In the genomic region with DNA sequence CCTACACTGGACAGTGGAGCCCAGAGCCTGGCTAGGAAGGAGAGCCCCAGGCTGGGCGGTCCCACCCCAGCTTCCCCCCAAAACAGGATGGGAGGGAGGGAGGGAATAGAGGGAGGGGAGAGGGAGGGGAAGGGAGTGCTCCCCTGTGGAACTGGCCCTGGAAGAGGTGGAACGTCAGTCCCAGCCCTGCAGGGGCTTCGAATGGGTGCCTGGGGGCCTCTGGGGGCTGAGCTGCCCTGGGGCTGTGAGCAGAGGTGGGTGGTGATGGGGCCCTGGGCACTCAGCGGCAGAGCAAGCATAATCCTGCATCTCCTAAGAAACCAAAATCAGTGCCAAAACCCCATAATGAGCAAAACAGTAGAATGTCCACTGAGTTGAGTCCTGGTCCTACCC, we compare ENCODE assay signal across 25 cellular contexts. TPM values are rescaled to one million over a fixed set of nuclear protein-coding genes. Genes with fewer than 3 reads are reported as not detected.
"Had no signal": no experiment of that assay in that cellular context is flagged by ENCODE, and none has a peak within 500 bp of the region (broad histone marks: within the 10 kb centered on the region; RNA-seq: fewer than 3 reads in every experiment).

No MANE protein-coding gene starts in this region.

- DNase-seq: central memory CD4-positive, alpha-beta T cell; dorsolateral prefrontal cortex; effector CD4-positive, alpha-beta T cell; endodermal cell; foreskin fibroblast; hippocampal formation; kidney glomerular epithelial cell; left colon; mesenchymal stem cell; midbrain; naive thymus-derived CD4-positive, alpha-beta T cell; occipital lobe; sigmoid colon; stimulated activated CD4-positive, alpha-beta T cell treated with anti-CD3 and anti-CD28 coated beads, Interleukin-4, amount 100 ng/mL, for 4 hours; stimulated activated naive B cell treated with anti-CD40 and anti-IgM and Interleukin-4, amounts not matched to agents 10 μg/mL and 1 μg/mL and 100 μg/mL, for 72 hours had no signal

- H3K4me3 ChIP-seq: dorsolateral prefrontal cortex, gastrocnemius medialis, heart left ventricle, lung, pancreas, sigmoid colon, thoracic aorta, tibial nerve, upper lobe of left lung had no signal

- H3K36me3 ChIP-seq: gastrocnemius medialis, sigmoid colon, thoracic aorta, tibial nerve, upper lobe of left lung had no signal

- H3K4me1 ChIP-seq: sigmoid colon, tibial nerve had no signal

- ATAC-seq: left colon; naive thymus-derived CD4-positive, alpha-beta T cell; stimulated activated naive B cell treated with anti-CD40 and anti-IgM and Interleukin-4, amounts not matched to agents 10 μg/mL and 1 μg/mL and 100 μg/mL, for 72 hours had no signal

- H3K27me3 ChIP-seq: gastrocnemius medialis, heart left ventricle, pancreas, upper lobe of left lung had no signal

- H3K27ac ChIP-seq: dorsolateral prefrontal cortex, epithelial cell of prostate, pancreas, sigmoid colon, thoracic aorta, tibial nerve, upper lobe of left lung had no signal

- H3K9me3 ChIP-seq: gastrocnemius medialis, heart left ventricle, pancreas, sigmoid colon, thoracic aorta, tibial nerve, upper lobe of left lung had no signal

RNA-seq across cellular contexts. Expression of gene DOK7, which starts 10.8 kb away (rescaled TPM):
- total RNA-seq: glomerular endothelial cell; naive thymus-derived CD4-positive, alpha-beta T cell; occipital lobe had no signal
- polyA plus RNA-seq: naive thymus-derived CD4-positive, alpha-beta T cell had no signal

RNA-seq across cellular contexts. Expression of gene HGFAC, which starts 32.2 kb away (rescaled TPM):
- total RNA-seq: esophagus mucosa, left colon, tibial nerve had no signal
- polyA plus RNA-seq: naive thymus-derived CD4-positive, alpha-beta T cell had no signal
